Comparison of ENCODE assay signal across 8 cellular contexts in the genomic region with DNA sequence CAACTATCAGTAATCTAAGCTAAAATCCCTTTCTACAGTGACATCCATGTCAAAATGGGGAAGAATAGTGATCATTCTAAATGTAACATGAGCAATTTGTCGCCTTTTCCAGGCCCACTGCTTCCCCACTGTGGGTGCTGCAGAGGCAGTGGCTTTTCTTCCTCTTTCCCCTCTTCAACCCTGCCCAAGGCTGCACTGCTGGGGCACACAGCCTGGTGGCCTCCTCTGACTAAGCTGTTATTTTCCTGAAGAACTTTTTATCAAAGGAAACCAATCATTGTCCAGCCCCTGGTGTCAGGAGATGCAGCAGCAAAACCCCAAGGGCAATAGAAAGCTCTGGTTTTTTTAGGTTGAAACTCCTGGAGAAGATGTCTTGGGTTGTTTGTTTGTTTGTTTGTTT.
A peak's percentile ranks its signal among the peaks of the same experiment; 100 is the strongest.
DNase-seq lines count a peak whose midpoint lies in the region; ATAC-seq, FAIRE-seq and TF ChIP-seq lines count a peak whose summit lies in the region.

No MANE protein-coding gene starts in this region.

- no peaks in the 10 kb centered on the region for H4K20me1 ChIP-seq in SK-N-SH (ENCODE audit: insufficient read depth)

- H3K9me3 ChIP-seq in A549, result no peaks in the 10 kb centered on the region
- no peaks in the 10 kb centered on the region for H3K9me3 ChIP-seq in SK-N-SH
- no peaks in the 10 kb centered on the region for H3K9me3 ChIP-seq in heart right ventricle

- DNase-seq in A549 (ENCODE audit: low read depth in 1 of 2, low spot score in 1 of 2) (no peak), GM19239 (ENCODE audit: insufficient read length, low spot score) (no peak), SK-N-SH (no peak), heart right ventricle (peak in 1 of 2 donors; percentile 14), OCI-M2 (lab: John Stamatoyannopoulos, UW; ENCODE audit: unreplicated experiment) (no peak), NCI-H1436 (lab: John Stamatoyannopoulos, UW) (no peak), HuH-7 (ENCODE audit: low spot score) (no peak), islet precursor cell (no peak)

- WGBS in A549 (ENCODE audit: missing lambda C conversion rate), result 90% methylated on average over 1 of the region's 1 CpG
- 100% methylated on average over 1 of the region's 1 CpG for WGBS in SK-N-SH (ENCODE audit: low lambda C conversion rate)
- 86 to 93% methylated on average over 1 of the region's 1 CpG for WGBS in heart right ventricle, 2 donors

- intact Hi-C loops in heart right ventricle (cut with DNase I), result no loop called here

- 0 out of 2 replicates have a peak overlapping the region, but pooled peaks have one; percentile 8 for H3K9ac ChIP-seq in SK-N-SH

- H3K27ac ChIP-seq in A549 (0 out of 6 replicates have a peak overlapping the region, but pooled peaks of 1 of the 2 experiments have one; percentile 14), SK-N-SH (ENCODE audit: low read depth in 2 of 2, low read length in 1 of 2) (peak overlapping the region in 1 of 2 experiments; percentile 43; a peak in 1 of 4 replicates), heart right ventricle (peak overlapping the region in 2 of 10 donors; percentile 6 to 66)

- H3K27me3 ChIP-seq in SK-N-SH (ENCODE audit: insufficient read depth) (no peaks in the 10 kb centered on the region), heart right ventricle (no peaks in the 10 kb centered on the region)

- POLR2A ChIA-PET in A549 (lab: Yijun Ruan, JAX), result interaction anchor here (1.1 kb wide), 1 partner anchor 117 kb away, joined by 3 read pairs; no protein-coding TSS in a partner anchor
- POLR2A ChIA-PET in SK-N-SH (lab: Yijun Ruan, JAX), result interaction anchor here (1.1 to 1.2 kb wide), 2 partner anchors 27 to 117 kb away, joined by 3 to 5 read pairs; partner anchors contain the start of gene KLF7

- H3K4me1 ChIP-seq in A549 (no peaks in the 10 kb centered on the region), SK-N-SH (ENCODE audit: control insufficient read depth in 1 of 2, insufficient read depth in 2 of 2, low read depth in 1 of 2, low read length in 1 of 2) (peaks cover 5 to 38% of the 10 kb centered on the region in 2 experiments; a peak in 3 of 4 replicates), heart right ventricle (peaks cover 0 to 38% (median 24%) of the 10 kb centered on the region in 9 donors)

- TF ChIP-seq CTCF in A549 (IDR thresholded peaks at IDR 0.05) (no peak), SK-N-SH (IDR thresholded peaks at IDR 0.05) (no peak; the same call in 1 of the 2 replicates), heart right ventricle (IDR thresholded peaks at IDR 0.05) (peak in 3 of 9 donors; percentile 20 to 35 (median 24))

- CTCF ChIA-PET in A549 (lab: Yijun Ruan, JAX), result interaction anchor here (1.1 to 2.0 kb wide), 4 partner anchors 9 to 190 kb away, joined by 3 to 5 read pairs (median 4); no protein-coding TSS in a partner anchor
- CTCF ChIA-PET in SK-N-SH (lab: Yijun Ruan, JAX), result interaction anchor here (0.6 to 1.5 kb wide), 5 partner anchors 16 to 301 kb away, joined by 3 to 4 read pairs (median 3); no protein-coding TSS in a partner anchor

- TF ChIP-seq RAD21 in A549 (conservative IDR thresholded peaks at IDR 0.05 in 1 of 2, IDR thresholded peaks at IDR 0.05 in 1 of 2) (0 out of 5 replicates have a peak, but pooled peaks of 1 of the 2 experiments have one; percentile 6), SK-N-SH (IDR thresholded peaks at IDR 0.05; ENCODE audit: low read length) (no peak)

- H3K4me3 ChIP-seq in A549, result no peak overlapping the region
- 0 out of 4 replicates have a peak overlapping the region, but pooled peaks of 1 of the 2 experiments have one; percentile 5 for H3K4me3 ChIP-seq in SK-N-SH (ENCODE audit: low read depth in 2 of 2, low read length in 1 of 2)
- H3K4me3 ChIP-seq in heart right ventricle, result no peak overlapping the region

- no peak for FAIRE-seq in A549 (lab: Jason Lieb, UNC)
- peak; percentile 80 for FAIRE-seq in GM19239 (lab: Jason Lieb, UNC)

- ATAC-seq in A549, result peak; percentile 68 to 72
- ATAC-seq in heart right ventricle, result peak in 7 of 8 donors; percentile 49 to 75 (median 66)

- no peak overlapping the region for H3K4me2 ChIP-seq in A549
- no peak overlapping the region for H3K4me2 ChIP-seq in SK-N-SH

- no peaks in the 10 kb centered on the region for H3K79me2 ChIP-seq in SK-N-SH (ENCODE audit: insufficient read depth)

- TF ChIP-seq POLR2A in A549 (IDR thresholded peaks at IDR 0.05; ENCODE audit: low read length), result no peak

- H3K9me2 ChIP-seq in SK-N-SH, result no peaks in the 10 kb centered on the region

- TF ChIP-seq EP300 in A549 (IDR thresholded peaks at IDR 0.05) (no peak), SK-N-SH (IDR thresholded peaks at IDR 0.05; ENCODE audit: borderline replicate concordance in 1 of 2, low read depth in 1 of 2, low read length in 1 of 2) (no peak)

- H3K36me3 ChIP-seq in SK-N-SH (replicated peaks in 1 of 2; ENCODE audit: control insufficient read depth in 1 of 2, insufficient read depth in 2 of 2, low read length in 1 of 2) (no peaks in the 10 kb centered on the region), heart right ventricle (no peaks in the 10 kb centered on the region)

- H3F3A ChIP-seq in SK-N-SH (replicated peaks; ENCODE audit: insufficient read depth), result no peaks in the 10 kb centered on the region

- no peak overlapping the region for H2AFZ ChIP-seq in SK-N-SH (ENCODE audit: low read depth)

TF ChIP-seq in A549, 52 proteins besides CTCF, POLR2A, EP300 and RAD21:
- TF ChIP-seq FOXS1 (CRISPR knock-in tag; IDR thresholded peaks at IDR 0.05), result no peak
- no peak for TF ChIP-seq TP53 (CRISPR knock-in tag; IDR thresholded peaks at IDR 0.05)
- no peak for TF ChIP-seq MAFK (IDR thresholded peaks at IDR 0.05; ENCODE audit: partially characterized antibody)
- TF ChIP-seq RCOR1 (IDR thresholded peaks at IDR 0.05; ENCODE audit: low read depth, low read length), result no peak
- TF ChIP-seq, protein P1, sequence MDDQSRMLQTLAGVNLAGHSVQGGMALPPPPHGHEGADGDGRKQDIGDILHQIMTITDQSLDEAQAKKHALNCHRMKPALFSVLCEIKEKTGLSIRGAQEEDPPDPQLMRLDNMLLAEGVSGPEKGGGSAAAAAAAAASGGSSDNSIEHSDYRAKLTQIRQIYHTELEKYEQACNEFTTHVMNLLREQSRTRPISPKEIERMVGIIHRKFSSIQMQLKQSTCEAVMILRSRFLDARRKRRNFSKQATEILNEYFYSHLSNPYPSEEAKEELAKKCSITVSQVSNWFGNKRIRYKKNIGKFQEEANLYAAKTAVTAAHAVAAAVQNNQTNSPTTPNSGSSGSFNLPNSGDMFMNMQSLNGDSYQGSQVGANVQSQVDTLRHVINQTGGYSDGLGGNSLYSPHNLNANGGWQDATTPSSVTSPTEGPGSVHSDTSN (IDR thresholded peaks at IDR 0.05), result no peak
- no peak for TF ChIP-seq HEYL (CRISPR knock-in tag; IDR thresholded peaks at IDR 0.05)
- no peak for TF ChIP-seq CHD2 (IDR thresholded peaks at IDR 0.05; ENCODE audit: low read length, partially characterized antibody)
- no peak for TF ChIP-seq SMC3 (IDR thresholded peaks at IDR 0.05)
- TF ChIP-seq ZSCAN20 (CRISPR knock-in tag; IDR thresholded peaks at IDR 0.05), result no peak
- TF ChIP-seq EHMT2 (IDR thresholded peaks at IDR 0.05; ENCODE audit: low read depth), result no peak
- no peak for TF ChIP-seq CBX8 (IDR thresholded peaks at IDR 0.05)
- TF ChIP-seq PHF8 (IDR thresholded peaks at IDR 0.05; ENCODE audit: borderline replicate concordance, low read depth), result no peak
- no peak for TF ChIP-seq NPAS2 (CRISPR knock-in tag; IDR thresholded peaks at IDR 0.05; ENCODE audit: borderline replicate concordance)

TF ChIP-seq in SK-N-SH, 30 proteins besides CTCF, POLR2A, EP300 and RAD21:
- TF ChIP-seq YY1 (IDR thresholded peaks at IDR 0.05; ENCODE audit: low read depth) (no peak), MAX (IDR thresholded peaks at IDR 0.05; ENCODE audit: low read depth) (no peak), FOXJ3 (CRISPR knock-in tag; IDR thresholded peaks at IDR 0.05) (no peak), SMC3 (IDR thresholded peaks at IDR 0.05; ENCODE audit: low read depth, low read length) (no peak), MXI1 (IDR thresholded peaks at IDR 0.05; ENCODE audit: low read depth, low read length) (no peak), TAF1 (IDR thresholded peaks at IDR 0.05; ENCODE audit: borderline replicate concordance, low read depth, low read length) (no peak), IRF3 (IDR thresholded peaks at IDR 0.05; ENCODE audit: low read depth, low read length) (no peak), TEAD4 (IDR thresholded peaks at IDR 0.05; ENCODE audit: borderline replicate concordance, insufficient read depth) (no peak), NRF1 (IDR thresholded peaks at IDR 0.05; ENCODE audit: low read depth, low read length) (no peak), RFX5 (IDR thresholded peaks at IDR 0.05; ENCODE audit: low read length) (no peak), SIN3A (IDR thresholded peaks at IDR 0.05; ENCODE audit: borderline replicate concordance, low read depth, low read length) (no peak), CHD2 (IDR thresholded peaks at IDR 0.05; ENCODE audit: low read length, partially characterized antibody) (no peak), POLR2AphosphoS5 (IDR thresholded peaks at IDR 0.05; ENCODE audit: low read depth, low read length) (no peak), FOSL2 (IDR thresholded peaks at IDR 0.05; ENCODE audit: borderline replicate concordance, low read depth) (no peak), GABPA (IDR thresholded peaks at IDR 0.05; ENCODE audit: low read depth) (no peak)
- TF ChIP-seq, protein P2, sequence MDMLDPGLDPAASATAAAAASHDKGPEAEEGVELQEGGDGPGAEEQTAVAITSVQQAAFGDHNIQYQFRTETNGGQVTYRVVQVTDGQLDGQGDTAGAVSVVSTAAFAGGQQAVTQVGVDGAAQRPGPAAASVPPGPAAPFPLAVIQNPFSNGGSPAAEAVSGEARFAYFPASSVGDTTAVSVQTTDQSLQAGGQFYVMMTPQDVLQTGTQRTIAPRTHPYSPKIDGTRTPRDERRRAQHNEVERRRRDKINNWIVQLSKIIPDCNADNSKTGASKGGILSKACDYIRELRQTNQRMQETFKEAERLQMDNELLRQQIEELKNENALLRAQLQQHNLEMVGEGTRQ (IDR thresholded peaks at IDR 0.05; ENCODE audit: borderline replicate concordance, low read depth, low read length), result no peak
